In the genomic region with DNA sequence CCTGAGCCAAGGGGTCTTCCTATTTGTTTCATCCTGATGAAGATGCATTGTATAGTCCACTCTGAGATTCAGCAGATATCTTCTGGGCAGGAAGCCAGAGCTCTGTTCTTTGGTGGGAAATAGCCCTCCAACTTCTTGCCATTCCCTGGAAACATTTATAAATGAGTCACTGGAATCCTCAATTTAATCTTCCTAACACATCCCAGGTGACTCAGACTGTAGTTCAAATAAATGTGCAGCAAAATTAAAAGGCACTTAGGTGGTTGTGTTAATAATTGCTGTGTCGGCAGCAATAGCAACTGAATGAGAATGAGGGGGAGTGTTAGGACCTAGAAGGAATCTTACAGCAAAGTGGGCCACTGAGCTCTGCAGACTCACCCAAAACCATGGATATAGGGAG, we compare ENCODE assay signal across 23 cellular contexts.
DNase-seq lines count a peak whose midpoint lies in the region; ATAC-seq, FAIRE-seq and TF ChIP-seq lines count a peak whose summit lies in the region.
"Had no signal": no experiment of that assay in that cellular context is flagged by ENCODE, and none has a peak within 500 bp of the region (broad histone marks: within the 10 kb centered on the region; RNA-seq: fewer than 3 reads in every experiment).

No MANE protein-coding gene starts in this region.

- peaks cover 7% of the 10 kb centered on the region for H3K4me1 Mint-ChIP-seq in astrocyte (ENCODE audit: low read depth, unreplicated experiment)
- H3K4me1 Mint-ChIP-seq: activated naive CD4-positive, alpha-beta T cell treated with anti-CD3 and anti-CD28 coated beads, Interleukin-2, amount 10 ng/mL, durations not matched to agents 7 days and 5 days; endodermal cell; stimulated activated memory B cell treated with anti-CD40 and anti-IgM and Interleukin-4, amounts not matched to agents 10 μg/mL and 1 μg/mL and 100 μg/mL, for 72 hours had no signal

- H3K36me3 ChIP-seq in BE2C, result no peaks in the 10 kb centered on the region
- no peaks in the 10 kb centered on the region for H3K36me3 ChIP-seq in astrocyte (ENCODE audit: insufficient read depth, low read length)
- no peaks in the 10 kb centered on the region for H3K36me3 ChIP-seq in effector memory CD4-positive, alpha-beta T cell (ENCODE audit: control insufficient read depth, insufficient read depth, low read length)
- no peaks in the 10 kb centered on the region for H3K36me3 ChIP-seq in testis (ENCODE audit: low read depth, missing control alignments)
- H3K36me3 ChIP-seq: sigmoid colon, thoracic aorta had no signal

- no peak for FAIRE-seq in astrocyte (lab: Jason Lieb, UNC)
- FAIRE-seq in islet of Langerhans (lab: Jason Lieb, UNC), result peak; percentile 97
- FAIRE-seq: H1, TTC549 had no signal

- H3K27ac Mint-ChIP-seq in astrocyte (ENCODE audit: unreplicated experiment), result no peak overlapping the region
- H3K27ac Mint-ChIP-seq: activated naive CD4-positive, alpha-beta T cell treated with anti-CD3 and anti-CD28 coated beads, Interleukin-2, amount 10 ng/mL, durations not matched to agents 7 days and 5 days; activated T-cell treated with anti-CD3 and anti-CD28 coated beads, Interleukin-2, amount 50 U/mL, for 72 hours; CD14-positive monocyte; endodermal cell; stimulated activated memory B cell treated with anti-CD40 and anti-IgM and Interleukin-4, amounts not matched to agents 10 μg/mL and 1 μg/mL and 100 μg/mL, for 72 hours had no signal

- no peaks in the 10 kb centered on the region for H4K20me1 ChIP-seq in astrocyte (ENCODE audit: insufficient read depth, low read length)

- DNase-seq in BE2C (peak; percentile 16), HCEC 1CT (peak; percentile 21), astrocyte (ENCODE audit: low read depth) (peak; percentile 54), testis (no peak), occipital lobe (lab: John Stamatoyannopoulos, UW) (no peak)
- DNase-seq in effector memory CD4-positive, alpha-beta T cell, result no peak
- DNase-seq: activated naive CD4-positive, alpha-beta T cell treated with anti-CD3 and anti-CD28 coated beads, Interleukin-2, amount 10 ng/mL, durations not matched to agents 7 days and 5 days; activated T-cell treated with anti-CD3 and anti-CD28 coated beads, Interleukin-2, amount 50 U/mL, for 72 hours; body of pancreas; DMS 273 treated with DMSO at 0.1 percent for 48 hours; Kasumi-1; NCI-H524 treated with DMSO at 0.1 percent for 48 hours; sigmoid colon had no signal

- H3K4me1 ChIP-seq in BE2C (peaks cover 9% of the 10 kb centered on the region), astrocyte (ENCODE audit: insufficient read depth, low read length) (no peaks in the 10 kb centered on the region), testis (no peaks in the 10 kb centered on the region)
- no peaks in the 10 kb centered on the region for H3K4me1 ChIP-seq in effector memory CD4-positive, alpha-beta T cell (ENCODE audit: control insufficient read depth, insufficient read depth, low read length, poor library complexity, severe bottlenecking)
- H3K4me1 ChIP-seq: body of pancreas had no signal

- H2AFZ ChIP-seq in astrocyte (ENCODE audit: low read depth, low read length), result no peak overlapping the region
- H2AFZ ChIP-seq: hepatocyte had no signal

- no peak for ATAC-seq in GM21381 (IDR thresholded peaks at IDR 0.05; ENCODE audit: unreplicated experiment)
- ATAC-seq: activated T-cell treated with anti-CD3 and anti-CD28 coated beads, Interleukin-2, amount 50 U/mL, for 72 hours; body of pancreas; Right ventricle myocardium inferior; stimulated activated memory B cell treated with anti-CD40 and anti-IgM and Interleukin-4, amounts not matched to agents 10 μg/mL and 1 μg/mL and 100 μg/mL, for 72 hours had no signal

- H3K9ac ChIP-seq in astrocyte (ENCODE audit: low read length), result no peak overlapping the region

- H3K4me2 ChIP-seq in astrocyte (ENCODE audit: low read length), result no peak overlapping the region
- H3K4me2 ChIP-seq: hepatocyte had no signal

- no peak for TF ChIP-seq POLR2A in testis (IDR thresholded peaks at IDR 0.05)

- intact Hi-C loops in testis (cut with DNase I; ENCODE audit: low total_unique reads), result no loop called here

- H3K4me3 ChIP-seq in BE2C (ENCODE audit: low read depth, low read length) (no peak overlapping the region), astrocyte (ENCODE audit: insufficient read depth, low read depth, low read length) (no peak overlapping the region), testis (no peak overlapping the region)
- no peak overlapping the region for H3K4me3 ChIP-seq in effector memory CD4-positive, alpha-beta T cell (ENCODE audit: insufficient read depth, low read depth, low read length, poor library complexity, severe bottlenecking)
- H3K4me3 ChIP-seq: body of pancreas, hepatocyte, sigmoid colon, thoracic aorta had no signal

- H3K27me3 Mint-ChIP-seq in astrocyte (ENCODE audit: low read depth, unreplicated experiment), result peaks cover 7% of the 10 kb centered on the region
- H3K27me3 Mint-ChIP-seq: activated naive CD4-positive, alpha-beta T cell treated with anti-CD3 and anti-CD28 coated beads, Interleukin-2, amount 10 ng/mL, durations not matched to agents 7 days and 5 days; stimulated activated memory B cell treated with anti-CD40 and anti-IgM and Interleukin-4, amounts not matched to agents 10 μg/mL and 1 μg/mL and 100 μg/mL, for 72 hours had no signal

- H3K27me3 ChIP-seq in BE2C, result no peaks in the 10 kb centered on the region
- no peaks in the 10 kb centered on the region for H3K27me3 ChIP-seq in astrocyte (ENCODE audit: insufficient read depth, low read length)
- no peaks in the 10 kb centered on the region for H3K27me3 ChIP-seq in effector memory CD4-positive, alpha-beta T cell (replicated peaks; ENCODE audit: control insufficient read depth, insufficient read depth, low read length, poor library complexity, severe bottlenecking)
- H3K27me3 ChIP-seq in testis, result no peaks in the 10 kb centered on the region
- H3K27me3 ChIP-seq: body of pancreas, hepatocyte, sigmoid colon had no signal

- H3K4me3 Mint-ChIP-seq in astrocyte (ENCODE audit: unreplicated experiment), result no peak overlapping the region
- H3K4me3 Mint-ChIP-seq: activated naive CD4-positive, alpha-beta T cell treated with anti-CD3 and anti-CD28 coated beads, Interleukin-2, amount 10 ng/mL, durations not matched to agents 7 days and 5 days; activated T-cell treated with anti-CD3 and anti-CD28 coated beads, Interleukin-2, amount 50 U/mL, for 72 hours; CD14-positive monocyte; endodermal cell; stimulated activated memory B cell treated with anti-CD40 and anti-IgM and Interleukin-4, amounts not matched to agents 10 μg/mL and 1 μg/mL and 100 μg/mL, for 72 hours had no signal

- no peaks in the 10 kb centered on the region for H3K79me2 ChIP-seq in astrocyte (ENCODE audit: insufficient read depth, low read length)
- H3K79me2 ChIP-seq: hepatocyte had no signal

- no peaks in the 10 kb centered on the region for H3K36me3 Mint-ChIP-seq in astrocyte (ENCODE audit: low read depth, unreplicated experiment)
- H3K36me3 Mint-ChIP-seq: activated naive CD4-positive, alpha-beta T cell treated with anti-CD3 and anti-CD28 coated beads, Interleukin-2, amount 10 ng/mL, durations not matched to agents 7 days and 5 days; CD14-positive monocyte; stimulated activated memory B cell treated with anti-CD40 and anti-IgM and Interleukin-4, amounts not matched to agents 10 μg/mL and 1 μg/mL and 100 μg/mL, for 72 hours had no signal

- no peaks in the 10 kb centered on the region for H3K9me3 ChIP-seq in BE2C
- H3K9me3 ChIP-seq in astrocyte (ENCODE audit: insufficient read depth, low read depth, low read length), result no peaks in the 10 kb centered on the region
- H3K9me3 ChIP-seq in effector memory CD4-positive, alpha-beta T cell (ENCODE audit: control insufficient read depth, low read length), result no peaks in the 10 kb centered on the region
- no peaks in the 10 kb centered on the region for H3K9me3 ChIP-seq in testis
- H3K9me3 ChIP-seq: body of pancreas, sigmoid colon, thoracic aorta had no signal

- H3K9me3 Mint-ChIP-seq in astrocyte (ENCODE audit: unreplicated experiment), result peaks cover 4% of the 10 kb centered on the region
- H3K9me3 Mint-ChIP-seq: activated naive CD4-positive, alpha-beta T cell treated with anti-CD3 and anti-CD28 coated beads, Interleukin-2, amount 10 ng/mL, durations not matched to agents 7 days and 5 days; activated T-cell treated with anti-CD3 and anti-CD28 coated beads, Interleukin-2, amount 50 U/mL, for 72 hours; endodermal cell; stimulated activated memory B cell treated with anti-CD40 and anti-IgM and Interleukin-4, amounts not matched to agents 10 μg/mL and 1 μg/mL and 100 μg/mL, for 72 hours had no signal

- 47 to 81% methylated on average over 1 of the region's 1 CpG for WGBS in testis, 2 donors

- TF ChIP-seq CTCF in BE2C (IDR thresholded peaks at IDR 0.05; ENCODE audit: low read depth, low read length) (no peak), astrocyte (IDR thresholded peaks at IDR 0.05; ENCODE audit: insufficient read depth, low read depth, low read length) (no peak), testis (IDR thresholded peaks at IDR 0.05) (no peak)

- no peak overlapping the region for H3K27ac ChIP-seq in astrocyte (ENCODE audit: low read depth, low read length)
- H3K27ac ChIP-seq in effector memory CD4-positive, alpha-beta T cell (ENCODE audit: insufficient read depth, low read length, poor library complexity, severe bottlenecking), result no peak overlapping the region
- no peak overlapping the region for H3K27ac ChIP-seq in testis
- H3K27ac ChIP-seq: body of pancreas, hepatocyte, sigmoid colon, thoracic aorta had no signal

Comparison
In these comparisons a context has a peak if more than half of its experiments do, and no peak if none do; other contexts are left out.
1. DNase-seq: peak in BE2C (single experiment), HCEC 1CT (single experiment) and astrocyte (single experiment); none in effector memory CD4-positive, alpha-beta T cell (0 of 3), testis (single experiment) and occipital lobe (single experiment).